9 cellular contexts compared by ENCODE assay signal in genomic region chr2:241734208-241734466, GRCh38. TPM values are rescaled to one million over a fixed set of nuclear protein-coding genes. Genes with fewer than 3 reads are reported as not detected.
DNase-seq lines count a peak whose midpoint lies in the region; ATAC-seq, FAIRE-seq and TF ChIP-seq lines count a peak whose summit lies in the region.
"Had no signal": no experiment of that assay in that cellular context is flagged by ENCODE, and none has a peak within 500 bp of the region (broad histone marks: within the 10 kb centered on the region; RNA-seq: fewer than 3 reads in every experiment).

No MANE protein-coding gene starts in this region.

- CTCF ChIA-PET in activated naive CD4-positive, alpha-beta T cell treated with anti-CD3 and anti-CD28 coated beads, Interleukin-2, amount 10 ng/mL, durations not matched to agents 7 days and 5 days (lab: Charles Lee): interaction anchor here (0.6 to 4.5 kb wide), 8 partner anchors 9 to 144 kb away, joined by 3 to 22 read pairs (median 3); partner anchors contain the start of genes DTYMK and ING5

- FAIRE-seq in urothelium cell line (lab: Jason Lieb, UNC): no peak
- FAIRE-seq: G401.6 had no signal

- no peaks in the 10 kb centered on the region for H3K27me3 Mint-ChIP-seq in activated naive CD4-positive, alpha-beta T cell treated with anti-CD3 and anti-CD28 coated beads, Interleukin-2, amount 10 ng/mL, durations not matched to agents 7 days and 5 days
- H3K27me3 Mint-ChIP-seq in stimulated activated memory B cell treated with anti-CD40 and anti-IgM and Interleukin-4, amounts not matched to agents 10 μg/mL and 1 μg/mL and 100 μg/mL, for 72 hours: no peaks in the 10 kb centered on the region

- peaks cover 2% of the 10 kb centered on the region for H3K36me3 Mint-ChIP-seq in activated naive CD4-positive, alpha-beta T cell treated with anti-CD3 and anti-CD28 coated beads, Interleukin-2, amount 10 ng/mL, durations not matched to agents 7 days and 5 days
- peaks cover 20% of the 10 kb centered on the region for H3K36me3 Mint-ChIP-seq in stimulated activated memory B cell treated with anti-CD40 and anti-IgM and Interleukin-4, amounts not matched to agents 10 μg/mL and 1 μg/mL and 100 μg/mL, for 72 hours

- H3K27ac Mint-ChIP-seq in activated naive CD4-positive, alpha-beta T cell treated with anti-CD3 and anti-CD28 coated beads, Interleukin-2, amount 10 ng/mL, durations not matched to agents 7 days and 5 days: no peak overlapping the region
- H3K27ac Mint-ChIP-seq in stimulated activated memory B cell treated with anti-CD40 and anti-IgM and Interleukin-4, amounts not matched to agents 10 μg/mL and 1 μg/mL and 100 μg/mL, for 72 hours: peak overlapping the region; percentile 69

- peak; percentile 47 for ATAC-seq in stimulated activated memory B cell treated with anti-CD40 and anti-IgM and Interleukin-4, amounts not matched to agents 10 μg/mL and 1 μg/mL and 100 μg/mL, for 72 hours
- no peak for ATAC-seq in omental fat pad (ENCODE audit: low FRiP score)

- H3K9ac ChIP-seq in NT2/D1 (ENCODE audit: insufficient read length, low read depth): peak overlapping the region; percentile 82

- H3K4me1 Mint-ChIP-seq in activated naive CD4-positive, alpha-beta T cell treated with anti-CD3 and anti-CD28 coated beads, Interleukin-2, amount 10 ng/mL, durations not matched to agents 7 days and 5 days: peaks cover 51% of the 10 kb centered on the region
- H3K4me1 Mint-ChIP-seq in stimulated activated memory B cell treated with anti-CD40 and anti-IgM and Interleukin-4, amounts not matched to agents 10 μg/mL and 1 μg/mL and 100 μg/mL, for 72 hours: peaks cover 64% of the 10 kb centered on the region

- peaks cover 16% of the 10 kb centered on the region for H3K36me3 ChIP-seq in NT2/D1 (ENCODE audit: insufficient read depth, insufficient read length, low read length)

- peak overlapping the region; percentile 97 for H3K4me3 ChIP-seq in NT2/D1 (ENCODE audit: insufficient read length, low read depth)
- peak overlapping the region; percentile 35 for H3K4me3 ChIP-seq in fibroblast of mammary gland (ENCODE audit: control insufficient read depth, low read depth, low read length)

- no peak for DNase-seq in activated naive CD4-positive, alpha-beta T cell treated with anti-CD3 and anti-CD28 coated beads, Interleukin-2, amount 10 ng/mL, durations not matched to agents 7 days and 5 days
- no peak for DNase-seq in activated naive CD4-positive, alpha-beta T cell (lab: John Stamatoyannopoulos, UW)
- DNase-seq in NT2/D1 (ENCODE audit: low read depth, low spot score): no peak
- no peak for DNase-seq in fibroblast of mammary gland (ENCODE audit: low read depth)
- DNase-seq in urothelium cell line (ENCODE audit: low spot score): no peak
- no peak for DNase-seq in omental fat pad (ENCODE audit: low spot score)
- DNase-seq in activated CD4-positive, alpha-beta T cell treated with anti-CD3 and anti-CD28 coated beads, Interleukin-2, amount 50 U/mL, for 1 hour: no peak

- TF ChIP-seq CTCF in fibroblast of mammary gland (conservative IDR thresholded peaks at IDR 0.05; ENCODE audit: control insufficient read depth, insufficient read depth, low read depth, low read length) (no peak), omental fat pad (IDR thresholded peaks at IDR 0.05) (no peak)

- peaks cover 9% of the 10 kb centered on the region for H3K27me3 ChIP-seq in NT2/D1 (ENCODE audit: insufficient read depth, insufficient read length)

- H3K9me3 Mint-ChIP-seq in activated naive CD4-positive, alpha-beta T cell treated with anti-CD3 and anti-CD28 coated beads, Interleukin-2, amount 10 ng/mL, durations not matched to agents 7 days and 5 days: no peaks in the 10 kb centered on the region
- peaks cover 5% of the 10 kb centered on the region for H3K9me3 Mint-ChIP-seq in stimulated activated memory B cell treated with anti-CD40 and anti-IgM and Interleukin-4, amounts not matched to agents 10 μg/mL and 1 μg/mL and 100 μg/mL, for 72 hours

- no peaks in the 10 kb centered on the region for H3K9me3 ChIP-seq in NT2/D1 (ENCODE audit: insufficient read depth, low read length)

- H3K4me1 ChIP-seq in NT2/D1 (ENCODE audit: insufficient read depth, insufficient read length): peaks cover 15% of the 10 kb centered on the region

- peak overlapping the region; percentile 62 for H3K4me3 Mint-ChIP-seq in activated naive CD4-positive, alpha-beta T cell treated with anti-CD3 and anti-CD28 coated beads, Interleukin-2, amount 10 ng/mL, durations not matched to agents 7 days and 5 days
- H3K4me3 Mint-ChIP-seq in stimulated activated memory B cell treated with anti-CD40 and anti-IgM and Interleukin-4, amounts not matched to agents 10 μg/mL and 1 μg/mL and 100 μg/mL, for 72 hours: peak overlapping the region; percentile 84

RNA-seq across cellular contexts. Expression of gene D2HGDH, which starts 0.3 kb away (rescaled TPM):
- 10 to 100 TPM; 12.4 to 31.2 (median 16.9) TPM for total RNA-seq in omental fat pad

RNA-seq across cellular contexts. Expression of gene ING5, which starts 32.3 kb away (rescaled TPM):
- total RNA-seq in omental fat pad: 10 to 100 TPM; 24.2 to 33.0 (median 26.4) TPM

RNA-seq across cellular contexts. Expression of gene GAL3ST2, which starts 42.5 kb away (rescaled TPM):
- total RNA-seq in omental fat pad: 1 to 10 TPM in 2 of 4 donors, under 1 TPM in 1, not detected in 1; 0.50 to 3.1 (median 2.8) TPM

RNA-seq across cellular contexts. Expression of gene DTYMK, which starts 47.5 kb away (rescaled TPM):
- total RNA-seq in omental fat pad: 10 to 100 TPM; 10.3 to 31.7 (median 15.3) TPM
